ENCODE assay signal across 8 cellular contexts in genomic region chr5:143401253-143401845, GRCh38. TPM values are rescaled to one million over a fixed set of nuclear protein-coding genes. Genes with fewer than 3 reads are reported as not detected.
DNase-seq lines count a peak whose midpoint lies in the region; ATAC-seq and TF ChIP-seq lines count a peak whose summit lies in the region.

No MANE protein-coding gene starts in this region.

- DNase-seq in activated T-cell treated with anti-CD3 and anti-CD28 coated beads, Interleukin-2, amount 50 U/mL, for 72 hours: no peak
- DNase-seq in activated T-cell treated with anti-CD3 and anti-CD28 coated beads, Interleukin-2, amount 50 U/mL, for 48 hours: no peak
- DNase-seq in ascending aorta (ENCODE audit: low spot score in 2 of 2) (no peak), tibial artery (no peak), HEK293T (ENCODE audit: extremely low spot score) (no peak)
- no peak for DNase-seq in activated CD4-positive, alpha-beta T cell treated with anti-CD3 and anti-CD28 coated beads, Interleukin-2, amount 50 U/mL, for 48 hours
- no peak for DNase-seq in activated CD4-positive, CD25-positive, alpha-beta regulatory T cell (lab: John Stamatoyannopoulos, UW)

- whole genome bisulfite sequencing in liver: 17% methylated on average over 6 of the region's 6 CpGs

- H3K36me3 ChIP-seq in ascending aorta (no peaks in the 10 kb centered on the region), liver (ENCODE audit: control insufficient read depth in 4 of 4, insufficient read depth in 3 of 4, low read depth in 1 of 4, low read length in 3 of 4) (peaks cover 0 to 3% (median 0%) of the 10 kb centered on the region in 4 donors), tibial artery (no peaks in the 10 kb centered on the region)

- H3K27me3 ChIP-seq in ascending aorta (no peaks in the 10 kb centered on the region), liver (ENCODE audit: control insufficient read depth in 4 of 4, insufficient read depth in 4 of 4, low read length in 3 of 4) (no peaks in the 10 kb centered on the region), tibial artery (no peaks in the 10 kb centered on the region)

- CTCF ChIA-PET in HEK293T (lab: Yijun Ruan, JAX): interaction anchor here (1.0 kb wide), 1 partner anchor 63 kb away, joined by 3 read pairs; no protein-coding TSS in a partner anchor

- H3K9ac ChIP-seq in liver (ENCODE audit: low read depth in 1 of 2, low read length in 2 of 2): peak overlapping the region; percentile 63 to 86

- no peak for TF ChIP-seq CTCF in ascending aorta (IDR thresholded peaks at IDR 0.05)
- TF ChIP-seq CTCF in liver (IDR thresholded peaks at IDR 0.05; ENCODE audit: low read depth, low read length, missing input control): no peak
- no peak for TF ChIP-seq CTCF in tibial artery (IDR thresholded peaks at IDR 0.05)

- ATAC-seq in activated T-cell treated with anti-CD3 and anti-CD28 coated beads, Interleukin-2, amount 50 U/mL, for 72 hours (replicated peaks in 1 of 2): no peak

- H3K4me3 Mint-ChIP-seq in activated T-cell treated with anti-CD3 and anti-CD28 coated beads, Interleukin-2, amount 50 U/mL, for 72 hours: peak overlapping the region; percentile 78 to 91

- H3K4me3 ChIP-seq in ascending aorta (peak overlapping the region; percentile 70 to 91), liver (ENCODE audit: low read depth in 1 of 3, low read length in 3 of 3) (peak overlapping the region; percentile 63 to 100 (median 78)), tibial artery (peak overlapping the region; percentile 78 to 94)

- H3K4me1 Mint-ChIP-seq in activated T-cell treated with anti-CD3 and anti-CD28 coated beads, Interleukin-2, amount 50 U/mL, for 72 hours (ENCODE audit: low read depth): peaks cover 57% of the 10 kb centered on the region

- TF ChIP-seq RAD21 in liver (IDR thresholded peaks at IDR 0.05): no peak

- peaks cover 0 to 3% of the 10 kb centered on the region in 2 donors for H3K9me3 Mint-ChIP-seq in activated T-cell treated with anti-CD3 and anti-CD28 coated beads, Interleukin-2, amount 50 U/mL, for 72 hours

- no peaks in the 10 kb centered on the region for H3K9me3 ChIP-seq in ascending aorta
- no peaks in the 10 kb centered on the region for H3K9me3 ChIP-seq in liver (ENCODE audit: control insufficient read depth in 4 of 4, low read length in 3 of 4)
- H3K9me3 ChIP-seq in tibial artery: no peaks in the 10 kb centered on the region

- H3K27ac Mint-ChIP-seq in activated T-cell treated with anti-CD3 and anti-CD28 coated beads, Interleukin-2, amount 50 U/mL, for 72 hours: peak overlapping the region; percentile 93

- POLR2A ChIA-PET in HEK293T (lab: Yijun Ruan, JAX): interaction anchor here (1.2 kb wide), 1 partner anchor 272 kb away, joined by 4 read pairs; no protein-coding TSS in a partner anchor

- H3K27ac ChIP-seq in ascending aorta: no peak overlapping the region
- peak overlapping the region; percentile 97 to 99 for H3K27ac ChIP-seq in liver (ENCODE audit: low read depth in 1 of 2, low read length in 2 of 2)
- H3K27ac ChIP-seq in tibial artery: peak overlapping the region; percentile 98

- H3K4me1 ChIP-seq in ascending aorta (peaks cover 0 to 7% of the 10 kb centered on the region in 2 donors), liver (ENCODE audit: control insufficient read depth in 4 of 4, insufficient read depth in 4 of 4, low read length in 3 of 4) (peaks cover 10 to 50% (median 34%) of the 10 kb centered on the region in 4 donors), tibial artery (peaks cover 0 to 54% (median 12%) of the 10 kb centered on the region in 4 donors)

- peaks cover 11 to 30% of the 10 kb centered on the region in 2 donors for H3K36me3 Mint-ChIP-seq in activated T-cell treated with anti-CD3 and anti-CD28 coated beads, Interleukin-2, amount 50 U/mL, for 72 hours (ENCODE audit: insufficient read depth in 2 of 2)

- intact Hi-C loops in ascending aorta (cut with DNase I): loop anchor here (5.0 kb wide), 6 partner anchors 59 to 399 kb away; no protein-coding TSS in a partner anchor
- intact Hi-C loops in tibial artery (cut with DNase I; ENCODE audit: low total_unique reads): loop anchor here (5.0 to 10.0 kb wide), 3 partner anchors 397 to 479 kb away; no protein-coding TSS in a partner anchor

- H3K27me3 Mint-ChIP-seq in activated T-cell treated with anti-CD3 and anti-CD28 coated beads, Interleukin-2, amount 50 U/mL, for 72 hours (ENCODE audit: low read depth): no peaks in the 10 kb centered on the region

TF ChIP-seq in liver, 16 proteins besides CTCF, POLR2A, EP300 and RAD21:
- TF ChIP-seq SP1 (IDR thresholded peaks at IDR 0.05): no peak
- TF ChIP-seq YY1 (IDR thresholded peaks at IDR 0.05): no peak
- no peak for TF ChIP-seq GABPA (IDR thresholded peaks at IDR 0.05 in 1 of 2, conservative IDR thresholded peaks at IDR 0.05 in 1 of 2)
- no peak for TF ChIP-seq FOXA2 (IDR thresholded peaks at IDR 0.05)

TF ChIP-seq in HEK293T, 16 proteins besides CTCF, POLR2A, EP300 and RAD21:
- TF ChIP-seq ZNF384 (IDR thresholded peaks at IDR 0.05) (no peak), FOXM1 (IDR thresholded peaks at IDR 0.05; ENCODE audit: borderline replicate concordance) (no peak), PKNOX1 (IDR thresholded peaks at IDR 0.05) (no peak), NFRKB (IDR thresholded peaks at IDR 0.05) (no peak), ARNT (IDR thresholded peaks at IDR 0.05) (no peak)

RNA-seq across cellular contexts. Expression of gene NR3C1, which starts 2.1 kb away (rescaled TPM):
- total RNA-seq in activated T-cell treated with anti-CD3 and anti-CD28 coated beads, Interleukin-2, amount 50 U/mL, for 72 hours: 100 to 1,000 TPM in 1 of 2 donors, 10 to 100 TPM in 1; 93.5 to 104 TPM
- total RNA-seq in ascending aorta (18.4 TPM), liver (10 to 100 TPM; 27.3 to 36.4 TPM)
- 10 to 100 TPM; 24.5 to 30.7 TPM for polyA plus RNA-seq in liver

Comparison
In these comparisons a context has a peak if more than half of its experiments do, and no peak if none do; other contexts are left out.
1. H3K27ac ChIP-seq: peak in liver (2 of 2) and tibial artery (2 of 2); none in ascending aorta (0 of 2).
2. Peak in every context shown above with its lines, with median percentiles within 50 percentile points of each other: H3K4me3 ChIP-seq.